23 cellular contexts compared by ENCODE assay signal in genomic region chr4:4608214-4608537, GRCh38.
DNase-seq lines count a peak whose midpoint lies in the region; ATAC-seq and TF ChIP-seq lines count a peak whose summit lies in the region.
"Had no signal": no experiment of that assay in that cellular context is flagged by ENCODE, and none has a peak within 500 bp of the region (broad histone marks: within the 10 kb centered on the region; RNA-seq: fewer than 3 reads in every experiment).

No MANE protein-coding gene starts in this region.

- H3K9me3 Mint-ChIP-seq in Caco-2 (ENCODE audit: unreplicated experiment) (peaks cover 9% of the 10 kb centered on the region), nephron (no peaks in the 10 kb centered on the region)
- no peaks in the 10 kb centered on the region for H3K9me3 Mint-ChIP-seq in CD8-positive, alpha-beta memory T cell
- H3K9me3 Mint-ChIP-seq: CD8-positive, alpha-beta T cell had no signal

- H3K4me3 Mint-ChIP-seq in Caco-2 (ENCODE audit: unreplicated experiment) (no peak overlapping the region), nephron (no peak overlapping the region)
- H3K4me3 Mint-ChIP-seq in CD8-positive, alpha-beta memory T cell: no peak overlapping the region
- H3K4me3 Mint-ChIP-seq: CD8-positive, alpha-beta T cell had no signal

- H3K27me3 Mint-ChIP-seq in Caco-2 (ENCODE audit: insufficient read depth, unreplicated experiment) (no peaks in the 10 kb centered on the region), nephron (ENCODE audit: low read depth) (no peaks in the 10 kb centered on the region)
- H3K27me3 Mint-ChIP-seq in CD8-positive, alpha-beta memory T cell: no peaks in the 10 kb centered on the region

- H3K4me1 ChIP-seq in Caco-2 (peaks cover 29% of the 10 kb centered on the region), iPS-15b (ENCODE audit: control insufficient read depth, insufficient read depth, low read length) (peaks cover 10% of the 10 kb centered on the region)
- H3K4me1 ChIP-seq in CD8-positive, alpha-beta memory T cell (ENCODE audit: insufficient read depth, low read length): no peaks in the 10 kb centered on the region

- TF ChIP-seq CTCF in Caco-2 (IDR thresholded peaks at IDR 0.05; ENCODE audit: insufficient read depth in 1 of 2, low read depth in 1 of 2, low read length in 1 of 2, severe bottlenecking in 1 of 2, unreplicated experiment in 1 of 2) (no peak), nephron (IDR thresholded peaks at IDR 0.05; ENCODE audit: unreplicated experiment in 3 of 3) (no peak)

- POLR2A ChIA-PET in Caco-2 (lab: Charles Lee): no interaction called here
- POLR2A ChIA-PET in CD8-positive, alpha-beta memory T cell (lab: Charles Lee): no interaction called here

- ATAC-seq in HG03457 (IDR thresholded peaks at IDR 0.05; ENCODE audit: unreplicated experiment): no peak
- ATAC-seq: CD8-positive, alpha-beta T cell; PC-3 had no signal

- H3K36me3 Mint-ChIP-seq in Caco-2 (ENCODE audit: insufficient read depth, unreplicated experiment) (no peaks in the 10 kb centered on the region), nephron (ENCODE audit: low read depth) (peaks cover 4% of the 10 kb centered on the region)
- H3K36me3 Mint-ChIP-seq in CD8-positive, alpha-beta memory T cell: peaks cover 3 to 16% (median 5%) of the 10 kb centered on the region in 3 donors

- CTCF ChIA-PET in Caco-2 (lab: Charles Lee): interaction anchor here (0.6 kb wide), 1 partner anchor 88 kb away, joined by 4 read pairs; no protein-coding TSS in a partner anchor
- CTCF ChIA-PET in CD8-positive, alpha-beta memory T cell (lab: Charles Lee): no interaction called here

- H3K9ac ChIP-seq in SK-N-MC (ENCODE audit: insufficient read length) (no peak overlapping the region), iPS-15b (ENCODE audit: low read depth, low read length) (no peak overlapping the region)
- H3K9ac ChIP-seq: KMS-11 had no signal

- no peak for DNase-seq in Caco-2
- no peak for DNase-seq in SK-N-MC (ENCODE audit: low read depth, low spot score)
- no peak for DNase-seq in CD8-positive, alpha-beta memory T cell
- no peak for DNase-seq in epidermal melanocyte (ENCODE audit: insufficient read length, low spot score)
- no peak for DNase-seq in mucosa of gallbladder (ENCODE audit: low spot score)
- DNase-seq: 8988T; AML-193; C1 segment of cervical spinal cord; CD8-positive, alpha-beta T cell; GF-D8; HCEC 1CT; NCI-H1105; NCI-H146; NCI-H2081 treated with DMSO at 0.1 percent for 48 hours; NCI-H2171 treated with DMSO at 0.1 percent for 48 hours; NCI-H446; NCI-H526; PC-3; Right ventricle myocardium superior had no signal

- H3K27me3 ChIP-seq in Caco-2 (replicated peaks; ENCODE audit: control insufficient read depth, insufficient read depth, low read length) (no peaks in the 10 kb centered on the region), iPS-15b (ENCODE audit: control insufficient read depth, insufficient read depth, low read length) (peaks cover 4% of the 10 kb centered on the region)
- no peaks in the 10 kb centered on the region for H3K27me3 ChIP-seq in CD8-positive, alpha-beta memory T cell (ENCODE audit: insufficient read depth, low read length, poor library complexity, severe bottlenecking)

- H3K36me3 ChIP-seq in Caco-2 (ENCODE audit: control insufficient read depth, insufficient read depth, low read length) (no peaks in the 10 kb centered on the region; the same call in 1 of the 2 replicates), SK-N-MC (ENCODE audit: insufficient read depth, low read length) (no peaks in the 10 kb centered on the region), iPS-15b (ENCODE audit: control insufficient read depth, insufficient read depth, low read length) (no peaks in the 10 kb centered on the region)
- H3K36me3 ChIP-seq in CD8-positive, alpha-beta memory T cell (ENCODE audit: insufficient read depth, low read length): no peaks in the 10 kb centered on the region

- H3K9me3 ChIP-seq in Caco-2: no peaks in the 10 kb centered on the region
- no peaks in the 10 kb centered on the region for H3K9me3 ChIP-seq in SK-N-MC (ENCODE audit: low read depth, low read length)
- H3K9me3 ChIP-seq in iPS-15b (ENCODE audit: control insufficient read depth, insufficient read depth, low read length): no peaks in the 10 kb centered on the region
- H3K9me3 ChIP-seq in CD8-positive, alpha-beta memory T cell (ENCODE audit: low read length): no peaks in the 10 kb centered on the region

- intact Hi-C loops in Caco-2 (cut with micrococcal nuclease; ENCODE audit: unreplicated experiment): no loop called here

- H3K4me3 ChIP-seq in Caco-2 (ENCODE audit: low read depth, low read length) (no peak overlapping the region), SK-N-MC (peak overlapping the region; percentile 52), iPS-15b (ENCODE audit: low read depth, low read length) (peak overlapping the region; percentile 1)
- H3K4me3 ChIP-seq in CD8-positive, alpha-beta memory T cell (ENCODE audit: low read length): no peak overlapping the region

- H3K27ac Mint-ChIP-seq in Caco-2 (ENCODE audit: unreplicated experiment) (peak overlapping the region; percentile 41), nephron (peak overlapping the region; percentile 12 to 67 (median 48))
- H3K27ac Mint-ChIP-seq in CD8-positive, alpha-beta memory T cell: no peak overlapping the region
- H3K27ac Mint-ChIP-seq: CD8-positive, alpha-beta T cell had no signal

- BruUV-seq in Caco-2 (replicated peaks; lab: Mats Ljungman, UMichigan): no TSS peak

- H3K27ac ChIP-seq in SK-N-MC: peak overlapping the region; percentile 85
- no peak overlapping the region for H3K27ac ChIP-seq in CD8-positive, alpha-beta memory T cell (ENCODE audit: low read depth, low read length)
- H3K27ac ChIP-seq: KMS-11 had no signal

- peaks cover 16% of the 10 kb centered on the region for H3K4me1 Mint-ChIP-seq in Caco-2 (ENCODE audit: low read depth, unreplicated experiment)
- peaks cover 26% of the 10 kb centered on the region for H3K4me1 Mint-ChIP-seq in nephron
- H3K4me1 Mint-ChIP-seq in CD8-positive, alpha-beta memory T cell: no peaks in the 10 kb centered on the region

Comparison
In these comparisons a context has a peak if more than half of its experiments do, and no peak if none do; other contexts are left out.
1. H3K4me3 ChIP-seq: peak in SK-N-MC (single experiment) and iPS-15b (single experiment); none in Caco-2 (single experiment) and CD8-positive, alpha-beta memory T cell (single experiment).
2. H3K27ac Mint-ChIP-seq: peak in Caco-2 (single experiment) and nephron (3 of 3); none in CD8-positive, alpha-beta memory T cell (0 of 8).